14 cellular contexts compared by ENCODE assay signal in genomic region chr2:43475922-43476321, GRCh38.
DNase-seq lines count a peak whose midpoint lies in the region; TF ChIP-seq lines count a peak whose summit lies in the region.
"Had no signal": no experiment of that assay in that cellular context is flagged by ENCODE, and none has a peak within 500 bp of the region (broad histone marks: within the 10 kb centered on the region; RNA-seq: fewer than 3 reads in every experiment).

No MANE protein-coding gene starts in this region.

- BruUV-seq in Caco-2 (replicated peaks; lab: Mats Ljungman, UMichigan) = no TSS peak

- H3K9me3 Mint-ChIP-seq in Caco-2 (ENCODE audit: unreplicated experiment) (peaks cover 9% of the 10 kb centered on the region), mesothelial cell of epicardium (no peaks in the 10 kb centered on the region)
- H3K9me3 Mint-ChIP-seq: CD4-positive, alpha-beta T cell; HFFc6 had no signal

- H3K36me3 Mint-ChIP-seq in Caco-2 (ENCODE audit: insufficient read depth, unreplicated experiment) (peaks cover 8% of the 10 kb centered on the region), mesothelial cell of epicardium (peaks cover 7% of the 10 kb centered on the region)

- DNase-seq in Caco-2 = no peak
- peak; percentile 93 for DNase-seq in NCI-H82 (lab: John Stamatoyannopoulos, UW)
- DNase-seq in mesothelial cell of epicardium (ENCODE audit: low spot score in 2 of 2, unreplicated experiment in 2 of 2) = no peak
- no peak for DNase-seq in NCI-H128 (lab: John Stamatoyannopoulos, UW; ENCODE audit: unreplicated experiment)
- no peak for DNase-seq in prostate gland (ENCODE audit: low spot score)
- no peak for DNase-seq in amniotic stem cell (lab: John Stamatoyannopoulos, UW)
- DNase-seq: C1 segment of cervical spinal cord; CD4-positive, alpha-beta T cell; DMS79; HCEC 1CT; HFFc6 had no signal

- H3K27ac Mint-ChIP-seq in Caco-2 (ENCODE audit: unreplicated experiment) (peak overlapping the region; percentile 24), mesothelial cell of epicardium (peak overlapping the region; percentile 74)
- H3K27ac Mint-ChIP-seq: B cell; CD4-positive, alpha-beta T cell; HFFc6 had no signal

- H3K4me3 Mint-ChIP-seq in Caco-2 (ENCODE audit: unreplicated experiment) (no peak overlapping the region), mesothelial cell of epicardium (no peak overlapping the region)
- H3K4me3 Mint-ChIP-seq: B cell; CD4-positive, alpha-beta T cell; HFFc6 had no signal

- H3K27ac ChIP-seq in rectal smooth muscle tissue (ENCODE audit: low read depth, low read length) (peak overlapping the region; percentile 48), prostate gland (no peak overlapping the region)

- H3K9me3 ChIP-seq in Caco-2 (no peaks in the 10 kb centered on the region), prostate gland (no peaks in the 10 kb centered on the region)

- POLR2A ChIA-PET in Caco-2 (lab: Charles Lee) = no interaction called here

- WGBS in prostate gland = 100% methylated on average over 2 of the region's 2 CpGs

- H3K36me3 ChIP-seq in Caco-2 (ENCODE audit: control insufficient read depth, insufficient read depth, low read length) (peaks cover 1% of the 10 kb centered on the region; the same call in 1 of the 2 replicates), rectal smooth muscle tissue (ENCODE audit: control insufficient read depth, insufficient read depth, low read length) (no peaks in the 10 kb centered on the region), prostate gland (no peaks in the 10 kb centered on the region)

- intact Hi-C loops in Caco-2 (cut with micrococcal nuclease; ENCODE audit: unreplicated experiment) = no loop called here
- intact Hi-C loops in prostate gland (cut with DNase I) = no loop called here

- H3K4me1 ChIP-seq in Caco-2 (peaks cover 9% of the 10 kb centered on the region), rectal smooth muscle tissue (ENCODE audit: control insufficient read depth, insufficient read depth, low read length) (peaks cover 15% of the 10 kb centered on the region), prostate gland (replicated peaks) (no peaks in the 10 kb centered on the region)

- TF ChIP-seq CTCF in Caco-2 (IDR thresholded peaks at IDR 0.05; ENCODE audit: insufficient read depth in 1 of 2, low read depth in 1 of 2, low read length in 1 of 2, severe bottlenecking in 1 of 2, unreplicated experiment in 1 of 2) (no peak), mesothelial cell of epicardium (IDR thresholded peaks at IDR 0.05; ENCODE audit: unreplicated experiment) (no peak), prostate gland (IDR thresholded peaks at IDR 0.05) (no peak)

- CTCF ChIA-PET in Caco-2 (lab: Charles Lee) = no interaction called here

- H3K4me1 Mint-ChIP-seq in Caco-2 (ENCODE audit: low read depth, unreplicated experiment) (peaks cover 30% of the 10 kb centered on the region), mesothelial cell of epicardium (peaks cover 60% of the 10 kb centered on the region)
- H3K4me1 Mint-ChIP-seq: B cell had no signal

- H3K4me3 ChIP-seq in Caco-2 (ENCODE audit: low read depth, low read length) = no peak overlapping the region
- no peak overlapping the region for H3K4me3 ChIP-seq in rectal smooth muscle tissue (ENCODE audit: low read length)
- no peak overlapping the region for H3K4me3 ChIP-seq in prostate gland
- H3K4me3 ChIP-seq: GM12878 had no signal

- H3K9ac ChIP-seq in rectal smooth muscle tissue (ENCODE audit: low read length) = no peak overlapping the region

- no peaks in the 10 kb centered on the region for H3K27me3 ChIP-seq in Caco-2 (replicated peaks; ENCODE audit: control insufficient read depth, insufficient read depth, low read length)
- no peaks in the 10 kb centered on the region for H3K27me3 ChIP-seq in rectal smooth muscle tissue (ENCODE audit: control insufficient read depth, insufficient read depth, low read length)
- no peaks in the 10 kb centered on the region for H3K27me3 ChIP-seq in prostate gland (replicated peaks; ENCODE audit: insufficient read depth)

- H3K27me3 Mint-ChIP-seq in Caco-2 (ENCODE audit: insufficient read depth, unreplicated experiment) = no peaks in the 10 kb centered on the region
- no peaks in the 10 kb centered on the region for H3K27me3 Mint-ChIP-seq in mesothelial cell of epicardium (ENCODE audit: low read depth)
- H3K27me3 Mint-ChIP-seq: B cell; CD4-positive, alpha-beta T cell had no signal

- no peak for TF ChIP-seq POLR2A in prostate gland (IDR thresholded peaks at IDR 0.05)
